22 cellular contexts compared by ENCODE assay signal in genomic region chr20:61686081-61686936, GRCh38.
"Had no signal": no experiment of that assay in that cellular context is flagged by ENCODE, and none has a peak within 500 bp of the region (broad histone marks: within the 10 kb centered on the region; RNA-seq: fewer than 3 reads in every experiment).

No MANE protein-coding gene starts in this region.

- H3K4me3 ChIP-seq: colonic mucosa, hepatocyte, mucosa of descending colon, ovary, smooth muscle cell, suprapubic skin, thyroid gland, upper lobe of left lung, vagina had no signal

- H3K27me3 ChIP-seq: colonic mucosa, ovary, thyroid gland, upper lobe of left lung, vagina had no signal

- H3K4me1 ChIP-seq: colonic mucosa, thyroid gland, upper lobe of left lung had no signal

- H3K36me3 ChIP-seq: colonic mucosa, ovary, suprapubic skin, thyroid gland, upper lobe of left lung, vagina had no signal

- H3K36me3 Mint-ChIP-seq: naive thymus-derived CD8-positive, alpha-beta T cell; stimulated activated effector memory CD8-positive, alpha-beta T cell treated with anti-CD3 and anti-CD28 coated beads, Interleukin-12 subunit alpha, Interleukin-12 subunit beta, amount 100 ng/mL, for 72 hours had no signal

- H3K4me1 Mint-ChIP-seq: endodermal cell; naive thymus-derived CD8-positive, alpha-beta T cell had no signal

- H3K27ac ChIP-seq: colonic mucosa, hepatocyte, ovary, suprapubic skin, thyroid gland, upper lobe of left lung, vagina had no signal

- H3K9me3 ChIP-seq: colonic mucosa, mucosa of descending colon, ovary, suprapubic skin, thyroid gland, upper lobe of left lung, vagina had no signal

- ATAC-seq: left colon; mucosa of descending colon; naive thymus-derived CD8-positive, alpha-beta T cell; stimulated activated effector memory CD8-positive, alpha-beta T cell treated with anti-CD3 and anti-CD28 coated beads, Interleukin-12 subunit alpha, Interleukin-12 subunit beta, amount 100 ng/mL, for 72 hours; stimulated activated naive CD8-positive, alpha-beta T cell treated with anti-CD3 and anti-CD28 coated beads, Interleukin-15, Interleukin-2, amounts not matched to agents 100 U/mL and 50 U/mL, for 24 hours had no signal

- DNase-seq: colonic mucosa; effector CD4-positive, alpha-beta T cell; endodermal cell; erythroblast; foreskin melanocyte; head of caudate nucleus; left colon; naive thymus-derived CD8-positive, alpha-beta T cell; nucleus accumbens; ovary; stimulated activated CD4-positive, alpha-beta T cell treated with anti-CD3 and anti-CD28 coated beads, Interleukin-4, amount 100 ng/mL, for 1 hour; stimulated activated CD8-positive, alpha-beta memory T cell treated with anti-CD3 and anti-CD28 coated beads, Interleukin-4, amount 100 ng/mL, for 48 hours; stimulated activated naive CD8-positive, alpha-beta T cell treated with anti-CD3 and anti-CD28 coated beads, Interleukin-15, Interleukin-2, amounts not matched to agents 100 U/mL and 50 U/mL, for 24 hours; thyroid gland had no signal

- H3K9me3 Mint-ChIP-seq: endodermal cell; naive thymus-derived CD8-positive, alpha-beta T cell had no signal

- H2AFZ ChIP-seq: hepatocyte had no signal

- H3K79me2 ChIP-seq: hepatocyte had no signal

- FAIRE-seq: endothelial cell of umbilical vein had no signal

- H3K4me2 ChIP-seq: hepatocyte, smooth muscle cell had no signal

- H3K4me3 Mint-ChIP-seq: endodermal cell; naive thymus-derived CD8-positive, alpha-beta T cell; stimulated activated effector memory CD8-positive, alpha-beta T cell treated with anti-CD3 and anti-CD28 coated beads, Interleukin-12 subunit alpha, Interleukin-12 subunit beta, amount 100 ng/mL, for 72 hours had no signal

- H3K27ac Mint-ChIP-seq: endodermal cell; naive thymus-derived CD8-positive, alpha-beta T cell; stimulated activated effector memory CD8-positive, alpha-beta T cell treated with anti-CD3 and anti-CD28 coated beads, Interleukin-12 subunit alpha, Interleukin-12 subunit beta, amount 100 ng/mL, for 72 hours had no signal
